ENCODE assay signal across 8 cellular contexts in the genomic region with DNA sequence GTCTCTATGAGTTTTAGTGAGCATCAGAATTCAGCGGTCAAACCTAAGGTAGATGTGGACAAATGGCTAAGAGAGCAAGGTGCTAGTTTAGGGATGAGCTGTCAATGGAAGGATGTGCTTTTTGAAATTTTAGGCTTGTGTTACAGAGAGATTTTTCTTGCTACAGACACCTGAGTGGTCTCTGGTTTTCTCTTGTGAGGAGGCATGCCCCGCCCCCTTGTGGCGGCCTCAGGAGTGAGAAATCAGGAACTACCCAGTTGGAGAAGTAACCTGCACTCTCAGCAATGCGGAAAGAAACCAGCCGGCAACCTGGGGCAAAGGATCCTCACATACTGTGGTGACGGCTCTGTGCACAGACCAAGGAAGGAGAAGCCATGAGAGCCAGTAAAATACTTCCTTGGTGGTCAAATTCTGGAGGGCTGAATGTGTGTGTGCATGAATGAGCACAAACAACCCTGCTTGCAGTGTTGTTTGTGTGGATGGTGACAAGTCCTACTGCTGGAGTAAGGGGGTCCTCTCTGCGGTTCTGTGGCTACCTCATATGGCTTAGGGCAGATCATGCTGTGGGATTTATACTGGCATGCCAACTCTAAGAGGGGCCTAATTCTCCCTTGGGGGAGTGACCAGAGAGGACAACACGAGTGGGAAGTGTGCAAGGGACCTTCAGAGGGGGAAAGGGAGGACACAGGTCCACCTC. TPM values are rescaled to one million over a fixed set of nuclear protein-coding genes. Genes with fewer than 3 reads are reported as not detected.
DNase-seq lines count a peak whose midpoint lies in the region; ATAC-seq and TF ChIP-seq lines count a peak whose summit lies in the region.

No MANE protein-coding gene starts in this region.

- H2AFZ ChIP-seq in KMS-11 (ENCODE audit: low read depth) (no peak overlapping the region), mesenchymal stem cell (ENCODE audit: low read depth, low read length) (no peak overlapping the region)

- no peak overlapping the region for H3K27ac Mint-ChIP-seq in activated CD4-positive, alpha-beta T cell treated with anti-CD3 and anti-CD28 coated beads for 36 hours

- H3K27ac ChIP-seq in KMS-11 (no peak overlapping the region), mesenchymal stem cell (ENCODE audit: low read length, poor library complexity, severe bottlenecking) (no peak overlapping the region)

- H3K9me3 Mint-ChIP-seq in activated CD4-positive, alpha-beta T cell treated with anti-CD3 and anti-CD28 coated beads for 36 hours (ENCODE audit: low read depth) = no peaks in the 10 kb centered on the region

- H3K23ac ChIP-seq in mesenchymal stem cell (ENCODE audit: low read length in 2 of 2) = no peak overlapping the region

- no peak overlapping the region for H3K9ac ChIP-seq in KMS-11
- no peak overlapping the region for H3K9ac ChIP-seq in mesenchymal stem cell (ENCODE audit: low read length)

- no peak overlapping the region for H2BK5ac ChIP-seq in mesenchymal stem cell (ENCODE audit: low read depth, low read length, poor library complexity, severe bottlenecking)

- H3K4me2 ChIP-seq in KMS-11 = no peak overlapping the region
- no peak overlapping the region for H3K4me2 ChIP-seq in mesenchymal stem cell (ENCODE audit: low read length, poor library complexity, severe bottlenecking)

- H3K36me3 Mint-ChIP-seq in activated CD4-positive, alpha-beta T cell treated with anti-CD3 and anti-CD28 coated beads for 36 hours (ENCODE audit: low read depth) = no peaks in the 10 kb centered on the region

- H3K36me3 ChIP-seq in KMS-11 (ENCODE audit: insufficient read depth) (no peaks in the 10 kb centered on the region), mesenchymal stem cell (ENCODE audit: control insufficient read depth in 1 of 2, insufficient read depth in 2 of 2, low read depth in 1 of 2, low read length in 2 of 2) (no peaks in the 10 kb centered on the region)

- H3K4ac ChIP-seq in mesenchymal stem cell (ENCODE audit: low read depth in 1 of 2, low read length in 2 of 2) = no peak overlapping the region

- TF ChIP-seq CTCF in KMS-11 (conservative IDR thresholded peaks at IDR 0.05; ENCODE audit: low read depth, low read length) = peak; percentile 64
- TF ChIP-seq CTCF in choroid plexus epithelial cell (conservative IDR thresholded peaks at IDR 0.05; ENCODE audit: low read depth, low read length) = peak; percentile 81

- no peak overlapping the region for H2BK15ac ChIP-seq in mesenchymal stem cell (ENCODE audit: low read depth, poor library complexity, severe bottlenecking)

- 59% methylated on average over 8 of the region's 8 CpGs for WGBS in mesenchymal stem cell

- H3K4me3 Mint-ChIP-seq in activated CD4-positive, alpha-beta T cell treated with anti-CD3 and anti-CD28 coated beads for 36 hours = no peak overlapping the region

- H2AK5ac ChIP-seq in mesenchymal stem cell (ENCODE audit: low read length, severe bottlenecking) = no peak overlapping the region

- no peaks in the 10 kb centered on the region for H3K9me3 ChIP-seq in mesenchymal stem cell (ENCODE audit: control insufficient read depth, low read length)

- H4K91ac ChIP-seq in mesenchymal stem cell (ENCODE audit: low read length) = no peak overlapping the region

- H3K18ac ChIP-seq in mesenchymal stem cell (ENCODE audit: low read depth in 1 of 2, low read length in 2 of 2) = no peak overlapping the region

- no peaks in the 10 kb centered on the region for H3K79me1 ChIP-seq in mesenchymal stem cell (replicated peaks; ENCODE audit: low read length, poor library complexity, severe bottlenecking)

- H3K79me2 ChIP-seq in KMS-11 (ENCODE audit: insufficient read depth, low read depth) = no peaks in the 10 kb centered on the region

- POLR2A ChIA-PET in activated CD4-positive, alpha-beta T cell treated with anti-CD3 and anti-CD28 coated beads for 36 hours (lab: Charles Lee) = interaction anchor here (1.6 kb wide), 1 partner anchor 448 kb away, joined by 4 read pairs; no protein-coding TSS in a partner anchor

- peak; percentile 96 for ATAC-seq in GM21717 (IDR thresholded peaks at IDR 0.05; ENCODE audit: unreplicated experiment)
- ATAC-seq in activated CD4-positive, alpha-beta T cell treated with anti-CD3 and anti-CD28 coated beads for 36 hours = peak; percentile 83

- H3K27me3 ChIP-seq in KMS-11 (ENCODE audit: insufficient read depth, low read depth) = no peaks in the 10 kb centered on the region
- H3K27me3 ChIP-seq in mesenchymal stem cell (ENCODE audit: control insufficient read depth in 1 of 2, insufficient read depth in 1 of 2, low read length in 2 of 2) = peaks cover 5 to 38% of the 10 kb centered on the region in 2 experiments

- DNase-seq in G401 (ENCODE audit: low spot score) (peak; percentile 9), choroid plexus epithelial cell (ENCODE audit: low read depth) (peak; percentile 79), mesenchymal stem cell (peak; percentile 54), dedifferentiated amniotic fluid mesenchymal stem cell (ENCODE audit: extremely low spot score) (no peak)
- peak; percentile 86 for DNase-seq in activated CD4-positive, alpha-beta T cell treated with anti-CD3 and anti-CD28 coated beads for 36 hours
- DNase-seq in stimulated activated CD8-positive, alpha-beta memory T cell treated with anti-CD3 and anti-CD28 coated beads, Interleukin-7, amount 100 ng/mL, for 48 hours (ENCODE audit: extremely low read depth in 1 of 2, low read depth in 1 of 2) = peak; percentile 25 to 62

- H3K4me1 ChIP-seq in KMS-11 (ENCODE audit: low read depth, poor library complexity, severe bottlenecking) = no peaks in the 10 kb centered on the region
- no peaks in the 10 kb centered on the region for H3K4me1 ChIP-seq in mesenchymal stem cell (ENCODE audit: control insufficient read depth, insufficient read depth, low read depth, low read length)

- no peak overlapping the region for H2BK120ac ChIP-seq in mesenchymal stem cell (ENCODE audit: low read depth, low read length)

- no peak overlapping the region for H3K4me3 ChIP-seq in KMS-11 (IDR thresholded peaks at IDR 0.05; ENCODE audit: insufficient read depth, low read depth, low read length)
- no peak overlapping the region for H3K4me3 ChIP-seq in choroid plexus epithelial cell (ENCODE audit: low read depth, low read length)
- H3K4me3 ChIP-seq in mesenchymal stem cell (ENCODE audit: insufficient read depth in 1 of 2, low read depth in 1 of 2, low read length in 2 of 2) = no peak overlapping the region

- peak overlapping the region in 1 of 2 experiments; percentile 28 for H3K14ac ChIP-seq in mesenchymal stem cell (ENCODE audit: low read length in 2 of 2)

- intact Hi-C loops in activated CD4-positive, alpha-beta T cell treated with anti-CD3 and anti-CD28 coated beads for 36 hours (cut with DNase I, micrococcal nuclease) = loop anchor here (1.0 kb wide), 2 partner anchors 413 to 447 kb away; a partner anchor contains a TSS

- no peaks in the 10 kb centered on the region for H4K20me1 ChIP-seq in KMS-11 (ENCODE audit: insufficient read depth)

- no peak overlapping the region for H2BK12ac ChIP-seq in mesenchymal stem cell (ENCODE audit: low read length in 2 of 2)

- CTCF ChIA-PET in activated CD4-positive, alpha-beta T cell treated with anti-CD3 and anti-CD28 coated beads for 36 hours (lab: Charles Lee) = interaction anchor here (0.6 to 2.0 kb wide), 18 partner anchors 10 to 489 kb away, joined by 3 to 30 read pairs (median 3); a partner anchor contains a TSS

- peaks cover 8% of the 10 kb centered on the region for H3K4me1 Mint-ChIP-seq in activated CD4-positive, alpha-beta T cell treated with anti-CD3 and anti-CD28 coated beads for 36 hours

- H4K8ac ChIP-seq in mesenchymal stem cell (ENCODE audit: low read length) = no peak overlapping the region

- in situ Hi-C loops in G401 (cut with HindIII; ENCODE audit: low sequenced_read_pairs) = no loop called here

- peaks cover 21% of the 10 kb centered on the region for H3K27me3 Mint-ChIP-seq in activated CD4-positive, alpha-beta T cell treated with anti-CD3 and anti-CD28 coated beads for 36 hours

RNA-seq across cellular contexts. Expression of a gene that starts 16.7 kb away (rescaled TPM):
- 175 and 203 TPM in 2 replicates for total RNA-seq in G401 (2014; rRNA removed; shearing (Covaris generic))
- 100 to 1,000 TPM in 1 of 2 experiments, 10 to 100 TPM in 1; 92.3 to 113 TPM for total RNA-seq in activated CD4-positive, alpha-beta T cell treated with anti-CD3 and anti-CD28 coated beads for 36 hours
- 108 TPM for polyA plus RNA-seq in mesenchymal stem cell (2013, experiment 1 of 2)
- polyA plus RNA-seq in mesenchymal stem cell (2013, experiment 2 of 2) = 98.7 TPM
